In the genomic region with DNA sequence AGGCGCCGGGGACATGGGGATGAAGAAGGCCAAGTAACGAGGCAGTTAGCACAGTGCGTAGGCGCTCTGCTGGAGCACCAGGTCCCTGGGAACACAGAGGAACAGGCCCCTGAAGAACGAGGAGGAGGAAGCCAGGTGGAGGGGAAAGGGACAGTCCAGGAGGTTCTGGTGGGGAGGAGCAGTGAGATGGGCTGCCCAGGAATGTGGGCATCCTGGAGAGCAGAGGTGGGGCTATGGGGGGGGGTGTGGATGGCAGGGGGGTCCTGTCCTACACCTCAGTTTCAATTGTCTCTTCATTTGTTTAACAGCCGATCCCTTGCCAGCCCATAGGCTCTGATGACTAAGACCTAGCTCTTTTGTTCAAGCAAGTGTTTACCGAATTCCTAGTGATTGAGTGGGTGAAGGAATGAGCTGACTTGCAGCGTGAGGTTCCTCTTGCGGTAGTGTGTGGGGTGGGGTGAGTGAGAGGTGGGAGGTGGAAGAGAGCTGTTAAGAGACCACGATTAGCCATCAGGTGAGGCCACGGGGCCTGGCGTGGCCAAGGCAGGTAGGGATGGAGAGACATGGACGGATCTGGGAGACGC, we compare ENCODE assay signal across 1 cellular context.
A peak's percentile ranks its signal among the peaks of the same experiment; 100 is the strongest.
TF ChIP-seq lines count a peak whose summit lies in the region.

No MANE protein-coding gene starts in this region.

TF ChIP-seq in HCT116, 20 proteins besides CTCF, POLR2A, EP300 and RAD21 (continued from another document):
- TF ChIP-seq YY1 (IDR thresholded peaks at IDR 0.05; ENCODE audit: extremely low read depth, insufficient replicate concordance, low read depth, low read length) (no peak), EGR1 (IDR thresholded peaks at IDR 0.05; ENCODE audit: low read depth) (peak; percentile 49; the same call in 1 of the 2 replicates), JUND (IDR thresholded peaks at IDR 0.05) (no peak), ZFX (IDR thresholded peaks at IDR 0.05) (no peak), REST (IDR thresholded peaks at IDR 0.05; ENCODE audit: low read depth) (no peak), ZBTB33 (IDR thresholded peaks at IDR 0.05; ENCODE audit: extremely low read depth, insufficient replicate concordance, low read length) (no peak), CEBPB (IDR thresholded peaks at IDR 0.05; ENCODE audit: low read depth) (no peak), SRF (IDR thresholded peaks at IDR 0.05; ENCODE audit: low read depth) (no peak)
